Comparison of ENCODE assay signal across 1 cellular context in the genomic region with DNA sequence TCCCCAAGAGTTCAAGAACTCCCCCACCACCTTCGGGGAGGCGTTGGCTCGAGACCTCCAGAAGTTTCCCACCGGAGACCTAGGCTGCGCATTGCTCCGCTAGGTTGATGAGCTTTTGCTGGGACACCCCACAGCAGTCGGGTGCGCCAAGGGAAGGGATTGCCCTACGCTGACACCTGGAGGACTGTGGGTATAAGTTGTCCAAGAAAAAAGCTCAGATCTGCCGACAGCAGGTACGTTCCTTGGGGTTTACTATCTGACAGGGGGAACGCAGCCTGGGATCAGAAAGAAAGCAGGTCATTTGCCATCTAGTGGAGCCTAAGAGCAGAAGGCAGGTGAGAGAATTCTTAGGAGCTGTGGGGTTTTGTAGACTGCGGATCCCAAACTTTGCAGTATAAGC.
TF ChIP-seq lines count a peak whose summit lies in the region.

No MANE protein-coding gene starts in this region.

TF ChIP-seq in HepG2, 621 proteins besides CTCF, POLR2A, EP300 and RAD21 (continued from another document):
- TF ChIP-seq, protein P1, sequence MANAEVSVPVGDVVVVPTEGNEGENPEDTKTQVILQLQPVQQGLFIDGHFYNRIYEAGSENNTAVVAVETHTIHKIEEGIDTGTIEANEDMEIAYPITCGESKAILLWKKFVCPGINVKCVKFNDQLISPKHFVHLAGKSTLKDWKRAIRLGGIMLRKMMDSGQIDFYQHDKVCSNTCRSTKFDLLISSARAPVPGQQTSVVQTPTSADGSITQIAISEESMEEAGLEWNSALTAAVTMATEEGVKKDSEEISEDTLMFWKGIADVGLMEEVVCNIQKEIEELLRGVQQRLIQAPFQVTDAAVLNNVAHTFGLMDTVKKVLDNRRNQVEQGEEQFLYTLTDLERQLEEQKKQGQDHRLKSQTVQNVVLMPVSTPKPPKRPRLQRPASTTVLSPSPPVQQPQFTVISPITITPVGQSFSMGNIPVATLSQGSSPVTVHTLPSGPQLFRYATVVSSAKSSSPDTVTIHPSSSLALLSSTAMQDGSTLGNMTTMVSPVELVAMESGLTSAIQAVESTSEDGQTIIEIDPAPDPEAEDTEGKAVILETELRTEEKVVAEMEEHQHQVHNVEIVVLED (CRISPR knock-in tag; IDR thresholded peaks at IDR 0.05; ENCODE audit: borderline replicate concordance): no peak
- TF ChIP-seq HCFC1 (IDR thresholded peaks at IDR 0.05; ENCODE audit: low read depth, low read length) (no peak), ZBTB1 (CRISPR knock-in tag; IDR thresholded peaks at IDR 0.05; ENCODE audit: borderline replicate concordance) (no peak), ZNF138 (CRISPR knock-in tag; IDR thresholded peaks at IDR 0.05; ENCODE audit: low read depth) (no peak), STAG1 (CRISPR knock-in tag; IDR thresholded peaks at IDR 0.05) (peak; percentile 51), ZMYM4 (CRISPR knock-in tag; IDR thresholded peaks at IDR 0.05) (no peak)
